ENCODE assay signal across 30 cellular contexts in genomic region chr2:31344447-31344846, GRCh38.
"Had no signal": no experiment of that assay in that cellular context is flagged by ENCODE, and none has a peak within 500 bp of the region (broad histone marks: within the 10 kb centered on the region; RNA-seq: fewer than 3 reads in every experiment).

No MANE protein-coding gene starts in this region.

- H3K9ac ChIP-seq: parathyroid adenoma had no signal

- H3K9me3 ChIP-seq: ovary, psoas muscle, right lobe of liver, sigmoid colon, suprapubic skin, testis, tibial artery, transverse colon, upper lobe of right lung, vagina had no signal

- H3K4me3 Mint-ChIP-seq: naive thymus-derived CD8-positive, alpha-beta T cell; natural killer cell treated with Interleukin-12 subunit alpha and Interleukin-12 subunit beta and Interleukin-15 and Interleukin-18, amount 100 ng/mL, for 72 hours; nephron progenitor cell; neural crest cell; stimulated activated effector memory CD8-positive, alpha-beta T cell treated with anti-CD3 and anti-CD28 coated beads, Interleukin-12 subunit alpha, Interleukin-12 subunit beta, amount 100 ng/mL, for 72 hours; stimulated activated naive CD8-positive, alpha-beta T cell treated with anti-CD3 and anti-CD28 coated beads, Interleukin-15, amount 100 ng/mL, for 72 hours; type B pancreatic cell had no signal

- DNase-seq: naive thymus-derived CD8-positive, alpha-beta T cell; nephron progenitor cell; occipital lobe; ovary; posterior cingulate gyrus; psoas muscle; right cardiac atrium; right lobe of liver; sigmoid colon; small intestine; stimulated activated CD4-positive, alpha-beta T cell treated with anti-CD3 and anti-CD28 coated beads, Interleukin-15, amount 100 ng/mL, for 24 hours; stimulated activated CD4-positive, alpha-beta T cell treated with anti-CD3 and anti-CD28 coated beads, Interleukin-2, amount 100 ng/mL, for 24 hours; stimulated activated CD4-positive, alpha-beta T cell treated with anti-CD3 and anti-CD28 coated beads, Interleukin-2, amount 100 ng/mL, for 48 hours; stimulated activated CD4-positive, alpha-beta T cell treated with anti-CD3 and anti-CD28 coated beads, Interleukin-4, amount 100 ng/mL, for 24 hours; stimulated activated naive CD4-positive, alpha-beta T cell; stimulated activated naive CD8-positive, alpha-beta T cell treated with anti-CD3 and anti-CD28 coated beads, Interleukin-15, amount 100 ng/mL, for 72 hours; stimulated activated naive CD8-positive, alpha-beta T cell treated with anti-CD3 and anti-CD28 coated beads, Interleukin-15, Interleukin-2, amounts not matched to agents 100 U/mL and 50 U/mL, for 24 hours; substantia nigra; testis; tibial artery; transverse colon; upper lobe of right lung had no signal

- H3K27me3 Mint-ChIP-seq: progenitor cell of endocrine pancreas, type B pancreatic cell had no signal

- ATAC-seq: naive thymus-derived CD8-positive, alpha-beta T cell; natural killer cell treated with Interleukin-12 subunit alpha and Interleukin-12 subunit beta and Interleukin-15 and Interleukin-18, amount 100 ng/mL, for 72 hours; psoas muscle; right cardiac atrium; stimulated activated effector memory CD8-positive, alpha-beta T cell treated with anti-CD3 and anti-CD28 coated beads, Interleukin-12 subunit alpha, Interleukin-12 subunit beta, amount 100 ng/mL, for 72 hours; stimulated activated naive CD8-positive, alpha-beta T cell treated with anti-CD3 and anti-CD28 coated beads, Interleukin-15, amount 100 ng/mL, for 72 hours; stimulated activated naive CD8-positive, alpha-beta T cell treated with anti-CD3 and anti-CD28 coated beads, Interleukin-15, Interleukin-2, amounts not matched to agents 100 U/mL and 50 U/mL, for 24 hours; upper lobe of right lung had no signal

- H3K27ac ChIP-seq: ovary, parathyroid adenoma, psoas muscle, right lobe of liver, sigmoid colon, suprapubic skin, testis, tibial artery, transverse colon, upper lobe of right lung, vagina had no signal

- H3K4me3 ChIP-seq: ovary, psoas muscle, right lobe of liver, sigmoid colon, suprapubic skin, testis, tibial artery, transverse colon, upper lobe of right lung, vagina had no signal

- H3K36me3 ChIP-seq: ovary, sigmoid colon, suprapubic skin, tibial artery, transverse colon, upper lobe of right lung, vagina had no signal

- H3K27ac Mint-ChIP-seq: naive thymus-derived CD8-positive, alpha-beta T cell; natural killer cell treated with Interleukin-12 subunit alpha and Interleukin-12 subunit beta and Interleukin-15 and Interleukin-18, amount 100 ng/mL, for 72 hours; nephron progenitor cell; progenitor cell of endocrine pancreas; stimulated activated effector memory CD8-positive, alpha-beta T cell treated with anti-CD3 and anti-CD28 coated beads, Interleukin-12 subunit alpha, Interleukin-12 subunit beta, amount 100 ng/mL, for 72 hours; stimulated activated naive CD8-positive, alpha-beta T cell treated with anti-CD3 and anti-CD28 coated beads, Interleukin-15, amount 100 ng/mL, for 72 hours; type B pancreatic cell had no signal

- H3K4me1 ChIP-seq: parathyroid adenoma, psoas muscle, right lobe of liver, sigmoid colon, suprapubic skin, testis, tibial artery, transverse colon, upper lobe of right lung, vagina had no signal

- H3K27me3 ChIP-seq: ovary, right lobe of liver, sigmoid colon, suprapubic skin, testis, transverse colon, upper lobe of right lung, vagina had no signal

- H3K36me3 Mint-ChIP-seq: naive thymus-derived CD8-positive, alpha-beta T cell; natural killer cell treated with Interleukin-12 subunit alpha and Interleukin-12 subunit beta and Interleukin-15 and Interleukin-18, amount 100 ng/mL, for 72 hours; stimulated activated effector memory CD8-positive, alpha-beta T cell treated with anti-CD3 and anti-CD28 coated beads, Interleukin-12 subunit alpha, Interleukin-12 subunit beta, amount 100 ng/mL, for 72 hours had no signal

- H3K9me3 Mint-ChIP-seq: naive thymus-derived CD8-positive, alpha-beta T cell; natural killer cell treated with Interleukin-12 subunit alpha and Interleukin-12 subunit beta and Interleukin-15 and Interleukin-18, amount 100 ng/mL, for 72 hours; nephron progenitor cell; neural crest cell; stimulated activated effector memory CD8-positive, alpha-beta T cell treated with anti-CD3 and anti-CD28 coated beads, Interleukin-12 subunit alpha, Interleukin-12 subunit beta, amount 100 ng/mL, for 72 hours; stimulated activated naive CD8-positive, alpha-beta T cell treated with anti-CD3 and anti-CD28 coated beads, Interleukin-15, amount 100 ng/mL, for 72 hours; type B pancreatic cell had no signal

- H3K4me1 Mint-ChIP-seq: naive thymus-derived CD8-positive, alpha-beta T cell; stimulated activated effector memory CD8-positive, alpha-beta T cell treated with anti-CD3 and anti-CD28 coated beads, Interleukin-12 subunit alpha, Interleukin-12 subunit beta, amount 100 ng/mL, for 72 hours; stimulated activated naive CD8-positive, alpha-beta T cell treated with anti-CD3 and anti-CD28 coated beads, Interleukin-15, amount 100 ng/mL, for 72 hours had no signal
